Comparison of ENCODE assay signal across 8 cellular contexts in genomic region chr17:44947461-44948314, GRCh38. TPM values are rescaled to one million over a fixed set of nuclear protein-coding genes. Genes with fewer than 3 reads are reported as not detected.
DNase-seq lines count a peak whose midpoint lies in the region; ATAC-seq and TF ChIP-seq lines count a peak whose summit lies in the region.

Gene KIF18B (minus strand): TSS chr17:44947773. CDS start chr17:44936344, 11,429 bp downstream.

- H3K36me3 Mint-ChIP-seq in activated T-helper 17 cell treated with anti-CD3 and anti-CD28 coated beads, Interleukin-2, amount 50 U/mL, for 72 hours (ENCODE audit: low read depth) = peaks cover 9% of the 10 kb centered on the region
- H3K36me3 Mint-ChIP-seq in natural killer cell treated with Interleukin-12 subunit alpha and Interleukin-12 subunit beta and Interleukin-15 and Interleukin-18, amount 100 ng/mL, for 72 hours = peaks cover 5% of the 10 kb centered on the region

- H3K9me3 Mint-ChIP-seq in activated T-helper 17 cell treated with anti-CD3 and anti-CD28 coated beads, Interleukin-2, amount 50 U/mL, for 72 hours = no peaks in the 10 kb centered on the region
- no peaks in the 10 kb centered on the region for H3K9me3 Mint-ChIP-seq in natural killer cell treated with Interleukin-12 subunit alpha and Interleukin-12 subunit beta and Interleukin-15 and Interleukin-18, amount 100 ng/mL, for 72 hours

- peak within 1 kb of the TSS; percentile 93 for H3K4me3 ChIP-seq in Loucy (ENCODE audit: low read length, poor library complexity, severe bottlenecking)
- H3K4me3 ChIP-seq in RWPE2 (ENCODE audit: severe bottlenecking) = peak within 1 kb of the TSS; percentile 70

- H3K79me2 ChIP-seq in Loucy (ENCODE audit: insufficient read depth, low read length) = peaks cover 53% of the 10 kb centered on the region

- H4K20me1 ChIP-seq in Loucy (ENCODE audit: insufficient read depth, low read length, poor library complexity, severe bottlenecking) = peaks cover 29% of the 10 kb centered on the region

- H3F3A ChIP-seq in Loucy (ENCODE audit: low read depth) = no peaks in the 10 kb centered on the region

- peak; percentile 96 for DNase-seq in ELF-1 (ENCODE audit: low read depth, low spot score)
- peak; percentile 57 for DNase-seq in GOT3 (lab: John Stamatoyannopoulos, UW)
- DNase-seq in RWPE2 (ENCODE audit: low spot score) = peak; percentile 97
- peak; percentile 95 for DNase-seq in fibroblast of peridontal ligament (ENCODE audit: extremely low read depth)
- peak; percentile 93 for DNase-seq in natural killer cell treated with Interleukin-12 subunit alpha and Interleukin-12 subunit beta and Interleukin-15 and Interleukin-18, amount 100 ng/mL, for 72 hours (ENCODE audit: low spot score)
- DNase-seq in stimulated activated naive CD4-positive, alpha-beta T cell treated with Interleukin-2 at 50 U/mL for 16 hours (lab: John Stamatoyannopoulos, UW) = peak; percentile 85

- H3K27me3 Mint-ChIP-seq in activated T-helper 17 cell treated with anti-CD3 and anti-CD28 coated beads, Interleukin-2, amount 50 U/mL, for 72 hours = no peaks in the 10 kb centered on the region
- no peaks in the 10 kb centered on the region for H3K27me3 Mint-ChIP-seq in natural killer cell treated with Interleukin-12 subunit alpha and Interleukin-12 subunit beta and Interleukin-15 and Interleukin-18, amount 100 ng/mL, for 72 hours

- peaks cover 6% of the 10 kb centered on the region for H3K4me1 Mint-ChIP-seq in activated T-helper 17 cell treated with anti-CD3 and anti-CD28 coated beads, Interleukin-2, amount 50 U/mL, for 72 hours
- H3K4me1 Mint-ChIP-seq in natural killer cell treated with Interleukin-12 subunit alpha and Interleukin-12 subunit beta and Interleukin-15 and Interleukin-18, amount 100 ng/mL, for 72 hours (ENCODE audit: low read depth in 2 of 2) = peaks cover 9 to 15% of the 10 kb centered on the region in 2 donors

- H3K4me3 Mint-ChIP-seq in activated T-helper 17 cell treated with anti-CD3 and anti-CD28 coated beads, Interleukin-2, amount 50 U/mL, for 72 hours = peak within 1 kb of the TSS; percentile 88
- H3K4me3 Mint-ChIP-seq in natural killer cell treated with Interleukin-12 subunit alpha and Interleukin-12 subunit beta and Interleukin-15 and Interleukin-18, amount 100 ng/mL, for 72 hours = peak within 1 kb of the TSS; percentile 92

- H3K9me3 ChIP-seq in Loucy (ENCODE audit: insufficient read depth, low read depth, low read length) (no peaks in the 10 kb centered on the region), RWPE2 (ENCODE audit: severe bottlenecking) (no peaks in the 10 kb centered on the region)

- H3K4me2 ChIP-seq in Loucy (ENCODE audit: low read depth, low read length, poor library complexity, severe bottlenecking) = peak within 1 kb of the TSS; percentile 86

- H2AFZ ChIP-seq in Loucy (ENCODE audit: low read length) = peak within 1 kb of the TSS; percentile 86

- H3K9ac ChIP-seq in Loucy (ENCODE audit: low read depth, low read length, poor library complexity, severe bottlenecking) = peak within 1 kb of the TSS; percentile 97

- H3K36me3 ChIP-seq in Loucy (ENCODE audit: insufficient read depth, low read length) = no peaks in the 10 kb centered on the region
- peaks cover 38% of the 10 kb centered on the region for H3K36me3 ChIP-seq in RWPE2 (ENCODE audit: low read depth)

- peak within 1 kb of the TSS; percentile 74 for H3K27ac ChIP-seq in RWPE2 (ENCODE audit: poor library complexity, severe bottlenecking)

- peak within 1 kb of the TSS; percentile 87 for H3K27ac Mint-ChIP-seq in activated T-helper 17 cell treated with anti-CD3 and anti-CD28 coated beads, Interleukin-2, amount 50 U/mL, for 72 hours
- H3K27ac Mint-ChIP-seq in natural killer cell treated with Interleukin-12 subunit alpha and Interleukin-12 subunit beta and Interleukin-15 and Interleukin-18, amount 100 ng/mL, for 72 hours = peak within 1 kb of the TSS; percentile 76 to 90

- H3K9me2 ChIP-seq in Loucy (replicated peaks; ENCODE audit: low read depth, low read length) = no peaks in the 10 kb centered on the region

- H3K4me1 ChIP-seq in Loucy (ENCODE audit: insufficient read depth, low read length, poor library complexity, severe bottlenecking) (peaks cover 37% of the 10 kb centered on the region), RWPE2 (ENCODE audit: insufficient read depth, poor library complexity, severe bottlenecking) (peaks cover 18% of the 10 kb centered on the region)

- no peaks in the 10 kb centered on the region for H3K27me3 ChIP-seq in Loucy (ENCODE audit: insufficient read depth, low read length, poor library complexity, severe bottlenecking)
- no peaks in the 10 kb centered on the region for H3K27me3 ChIP-seq in RWPE2 (ENCODE audit: insufficient read depth, poor library complexity, severe bottlenecking)

- peak; percentile 95 for ATAC-seq in RWPE2 (ENCODE audit: low read depth)
- ATAC-seq in activated T-helper 17 cell treated with anti-CD3 and anti-CD28 coated beads, Interleukin-2, amount 50 U/mL, for 72 hours (replicated peaks) = peak; percentile 98
- ATAC-seq in natural killer cell treated with Interleukin-12 subunit alpha and Interleukin-12 subunit beta and Interleukin-15 and Interleukin-18, amount 100 ng/mL, for 72 hours = peak; percentile 96 to 97

- TF ChIP-seq CTCF in Loucy (conservative IDR thresholded peaks at IDR 0.05; ENCODE audit: low read length) (0 out of 2 replicates have a peak, but pooled peaks have one; percentile 14), RWPE2 (IDR thresholded peaks at IDR 0.05; ENCODE audit: poor library complexity, severe bottlenecking) (peak; percentile 31)

RNA-seq across cellular contexts. Expression of gene KIF18B, which starts in this region (rescaled TPM):
- total RNA-seq in activated T-helper 17 cell treated with anti-CD3 and anti-CD28 coated beads, Interleukin-2, amount 50 U/mL, for 72 hours = 10 to 100 TPM; 37.7 to 51.5 TPM
- 100 to 1,000 TPM in 1 of 2 donors, 10 to 100 TPM in 1; 26.5 to 100 TPM for total RNA-seq in natural killer cell treated with Interleukin-12 subunit alpha and Interleukin-12 subunit beta and Interleukin-15 and Interleukin-18, amount 100 ng/mL, for 72 hours

Comparison
In these comparisons a context has a peak if more than half of its experiments do, and no peak if none do; other contexts are left out.
1. Peak in every context shown above with its lines: DNase-seq, ATAC-seq, H3K4me3 ChIP-seq and H3K27ac ChIP-seq.